Comparison of ENCODE assay signal across 19 cellular contexts in the genomic region with DNA sequence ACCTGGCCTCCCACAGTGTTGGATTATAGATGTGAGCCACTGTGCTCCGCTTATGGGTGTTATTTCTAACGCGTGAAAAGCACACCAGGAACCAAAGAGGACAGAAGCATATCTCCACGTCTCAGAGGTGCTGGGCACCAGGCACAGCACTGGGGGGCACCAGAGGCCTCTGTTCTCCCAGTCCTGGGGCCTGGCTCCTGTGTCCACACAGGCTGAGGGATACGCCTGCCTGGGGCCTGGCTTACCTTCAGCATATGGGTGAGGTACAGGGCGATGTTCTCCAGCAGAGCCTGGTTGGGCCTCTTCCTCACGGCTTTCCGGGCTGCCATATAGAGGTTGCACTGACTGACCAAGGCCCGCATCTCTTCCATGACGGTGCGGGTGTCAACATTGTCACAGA. TPM values are rescaled to one million over a fixed set of nuclear protein-coding genes. Genes with fewer than 3 reads are reported as not detected.
DNase-seq lines count a peak whose midpoint lies in the region; ATAC-seq and TF ChIP-seq lines count a peak whose summit lies in the region.
"Had no signal": no experiment of that assay in that cellular context is flagged by ENCODE, and none has a peak within 500 bp of the region (broad histone marks: within the 10 kb centered on the region; RNA-seq: fewer than 3 reads in every experiment).

No MANE protein-coding gene starts in this region.

- H3K36me3 ChIP-seq in CD4-positive, CD25-positive, alpha-beta regulatory T cell (ENCODE audit: control insufficient read depth, insufficient read depth, low read length), result peaks cover 51% of the 10 kb centered on the region
- peaks cover 27% of the 10 kb centered on the region for H3K36me3 ChIP-seq in CD8-positive, alpha-beta memory T cell (ENCODE audit: insufficient read depth, low read length)
- H3K36me3 ChIP-seq in endodermal cell (ENCODE audit: control insufficient read depth, insufficient read depth, low read length) (peaks cover 80% of the 10 kb centered on the region), SJCRH30 (peaks cover 20% of the 10 kb centered on the region)

- no peak for ATAC-seq in CD4-positive, CD25-positive, alpha-beta regulatory T cell (ENCODE audit: low read depth in 2 of 2)
- ATAC-seq in T-helper 17 cell, result no peak
- ATAC-seq: foreskin keratinocyte; stimulated activated naive CD8-positive, alpha-beta T cell treated with anti-CD3 and anti-CD28 coated beads, Interleukin-15, amount 100 ng/mL, for 72 hours; WTC11 had no signal

- H3K9ac ChIP-seq in endodermal cell (ENCODE audit: extremely low read depth, low read length, poor library complexity, severe bottlenecking), result no peak overlapping the region

- TF ChIP-seq CTCF in endodermal cell (conservative IDR thresholded peaks at IDR 0.05), result peak; percentile 22

- H3K4me1 ChIP-seq in CD4-positive, CD25-positive, alpha-beta regulatory T cell (ENCODE audit: control insufficient read depth, insufficient read depth, low read length, poor library complexity, severe bottlenecking), result peaks cover 45% of the 10 kb centered on the region
- H3K4me1 ChIP-seq in CD8-positive, alpha-beta memory T cell (ENCODE audit: insufficient read depth, low read length), result peaks cover 48% of the 10 kb centered on the region
- H3K4me1 ChIP-seq in endodermal cell (ENCODE audit: control insufficient read depth, insufficient read depth, low read length), result no peaks in the 10 kb centered on the region
- H3K4me1 ChIP-seq in SJCRH30, result no peaks in the 10 kb centered on the region
- H3K4me1 ChIP-seq: foreskin keratinocyte had no signal

- H3K27ac ChIP-seq in CD4-positive, CD25-positive, alpha-beta regulatory T cell (ENCODE audit: insufficient read depth, low read length, poor library complexity, severe bottlenecking), result peak overlapping the region; percentile 79
- H3K27ac ChIP-seq in CD8-positive, alpha-beta memory T cell (ENCODE audit: low read depth, low read length), result no peak overlapping the region
- H3K27ac ChIP-seq in endodermal cell (ENCODE audit: low read depth, low read length) (no peak overlapping the region), SJCRH30 (no peak overlapping the region)
- H3K27ac ChIP-seq: epithelial cell of prostate, foreskin keratinocyte, transverse colon had no signal

- H3K4me3 Mint-ChIP-seq in CD4-positive, CD25-positive, alpha-beta regulatory T cell, result no peak overlapping the region
- H3K4me3 Mint-ChIP-seq in CD8-positive, alpha-beta memory T cell, result peak overlapping the region in 1 of 7 donors; percentile 39
- no peak overlapping the region for H3K4me3 Mint-ChIP-seq in T-helper 17 cell
- no peak overlapping the region for H3K4me3 Mint-ChIP-seq in endodermal cell
- H3K4me3 Mint-ChIP-seq: stimulated activated naive CD8-positive, alpha-beta T cell treated with anti-CD3 and anti-CD28 coated beads, Interleukin-15, amount 100 ng/mL, for 72 hours; WTC11 had no signal

- H3K4me3 ChIP-seq in CD4-positive, CD25-positive, alpha-beta regulatory T cell (ENCODE audit: low read depth, low read length), result no peak overlapping the region
- H3K4me3 ChIP-seq in CD8-positive, alpha-beta memory T cell (ENCODE audit: low read length), result no peak overlapping the region
- H3K4me3 ChIP-seq in endodermal cell (ENCODE audit: low read length) (no peak overlapping the region), SJCRH30 (no peak overlapping the region)
- H3K4me3 ChIP-seq: dorsolateral prefrontal cortex, transverse colon had no signal

- peaks cover 7 to 51% (median 30%) of the 10 kb centered on the region in 4 donors for H3K4me1 Mint-ChIP-seq in CD4-positive, CD25-positive, alpha-beta regulatory T cell
- peaks cover 32 to 82% (median 61%) of the 10 kb centered on the region in 3 donors for H3K4me1 Mint-ChIP-seq in CD8-positive, alpha-beta memory T cell
- H3K4me1 Mint-ChIP-seq in T-helper 17 cell (peaks cover 21% of the 10 kb centered on the region), endodermal cell (no peaks in the 10 kb centered on the region)
- H3K4me1 Mint-ChIP-seq: WTC11 had no signal

- no peaks in the 10 kb centered on the region for H3K27me3 Mint-ChIP-seq in CD4-positive, CD25-positive, alpha-beta regulatory T cell
- H3K27me3 Mint-ChIP-seq in CD8-positive, alpha-beta memory T cell, result no peaks in the 10 kb centered on the region
- H3K27me3 Mint-ChIP-seq in T-helper 17 cell (no peaks in the 10 kb centered on the region), endodermal cell (ENCODE audit: insufficient read depth) (no peaks in the 10 kb centered on the region)
- H3K27me3 Mint-ChIP-seq: stimulated activated naive CD8-positive, alpha-beta T cell treated with anti-CD3 and anti-CD28 coated beads, Interleukin-15, amount 100 ng/mL, for 72 hours had no signal

- H3K9me3 Mint-ChIP-seq in CD4-positive, CD25-positive, alpha-beta regulatory T cell, result no peaks in the 10 kb centered on the region
- no peaks in the 10 kb centered on the region for H3K9me3 Mint-ChIP-seq in CD8-positive, alpha-beta memory T cell
- H3K9me3 Mint-ChIP-seq in endodermal cell, result no peaks in the 10 kb centered on the region
- H3K9me3 Mint-ChIP-seq: stimulated activated naive CD8-positive, alpha-beta T cell treated with anti-CD3 and anti-CD28 coated beads, Interleukin-15, amount 100 ng/mL, for 72 hours; WTC11 had no signal

- peaks cover 9% of the 10 kb centered on the region for H3K36me3 Mint-ChIP-seq in CD4-positive, CD25-positive, alpha-beta regulatory T cell
- H3K36me3 Mint-ChIP-seq in CD8-positive, alpha-beta memory T cell, result peaks cover 0 to 63% (median 5%) of the 10 kb centered on the region in 3 donors
- H3K36me3 Mint-ChIP-seq in T-helper 17 cell (ENCODE audit: low read depth) (peaks cover 2% of the 10 kb centered on the region), endodermal cell (ENCODE audit: low read depth) (peaks cover 68% of the 10 kb centered on the region)

- no peaks in the 10 kb centered on the region for H3K9me3 ChIP-seq in CD4-positive, CD25-positive, alpha-beta regulatory T cell (ENCODE audit: control insufficient read depth in 2 of 2, low read length in 2 of 2)
- H3K9me3 ChIP-seq in CD8-positive, alpha-beta memory T cell (ENCODE audit: low read length), result no peaks in the 10 kb centered on the region
- H3K9me3 ChIP-seq in T-helper 17 cell (ENCODE audit: control insufficient read depth, low read length, poor library complexity, severe bottlenecking) (no peaks in the 10 kb centered on the region), endodermal cell (ENCODE audit: control insufficient read depth, low read length) (no peaks in the 10 kb centered on the region), SJCRH30 (replicated peaks) (no peaks in the 10 kb centered on the region)
- H3K9me3 ChIP-seq: transverse colon had no signal

- POLR2A ChIA-PET in CD8-positive, alpha-beta memory T cell (lab: Charles Lee), result interaction anchor here (3.2 kb wide), 1 partner anchor 27 kb away, joined by 54 read pairs; a partner anchor contains a TSS

- H3K27me3 ChIP-seq in CD4-positive, CD25-positive, alpha-beta regulatory T cell (ENCODE audit: control insufficient read depth, insufficient read depth, low read length), result no peaks in the 10 kb centered on the region
- no peaks in the 10 kb centered on the region for H3K27me3 ChIP-seq in CD8-positive, alpha-beta memory T cell (ENCODE audit: insufficient read depth, low read length, poor library complexity, severe bottlenecking)
- H3K27me3 ChIP-seq in endodermal cell (ENCODE audit: control insufficient read depth, insufficient read depth, low read length, poor library complexity, severe bottlenecking) (no peaks in the 10 kb centered on the region), SJCRH30 (no peaks in the 10 kb centered on the region)
- H3K27me3 ChIP-seq: dorsolateral prefrontal cortex, foreskin keratinocyte, transverse colon had no signal

- CTCF ChIA-PET in CD8-positive, alpha-beta memory T cell (lab: Charles Lee), result interaction anchor here (4.9 kb wide), 1 partner anchor 26 kb away, joined by 43 read pairs; a partner anchor contains a TSS

- 89 to 94% methylated on average over 11 of the region's 11 CpGs for WGBS in endodermal cell (ENCODE audit: insufficient coverage in 1 of 2, insufficient read length in 1 of 2), 2 experiments

- no peak for DNase-seq in CD4-positive, CD25-positive, alpha-beta regulatory T cell
- no peak for DNase-seq in CD8-positive, alpha-beta memory T cell
- DNase-seq in T-helper 17 cell (no peak), endodermal cell (no peak), SJCRH30 (no peak), DMS53 (lab: John Stamatoyannopoulos, UW) (no peak), NCI-H524 treated with DMSO at 0.1 percent for 48 hours (lab: John Stamatoyannopoulos, UW) (no peak)
- DNase-seq: activated CD8-positive, alpha-beta memory T cell treated with anti-CD3 and anti-CD28 coated beads for 24 hours; dorsolateral prefrontal cortex; foreskin keratinocyte; hypothalamus; NCI-H146; NCI-H526; SHP77 treated with DMSO at 0.1 percent for 48 hours; stimulated activated CD4-positive, alpha-beta T cell treated with anti-CD3 and anti-CD28 coated beads, Interleukin-4, amount 100 ng/mL, for 4 hours; stimulated activated naive CD8-positive, alpha-beta T cell treated with anti-CD3 and anti-CD28 coated beads, Interleukin-15, amount 100 ng/mL, for 72 hours; transverse colon had no signal

- peak overlapping the region; percentile 46 to 80 (median 64) for H3K27ac Mint-ChIP-seq in CD4-positive, CD25-positive, alpha-beta regulatory T cell
- H3K27ac Mint-ChIP-seq in CD8-positive, alpha-beta memory T cell, result peak overlapping the region; percentile 29 to 92 (median 62)
- H3K27ac Mint-ChIP-seq in T-helper 17 cell (peak overlapping the region; percentile 86), endodermal cell (no peak overlapping the region)
- H3K27ac Mint-ChIP-seq: WTC11 had no signal

RNA-seq across cellular contexts. Expression of a gene that starts 24.7 kb away (rescaled TPM):
- total RNA-seq in CD4-positive, CD25-positive, alpha-beta regulatory T cell, result 351 TPM
- polyA plus RNA-seq in CD4-positive, CD25-positive, alpha-beta regulatory T cell, result 100 to 1,000 TPM; 210 to 266 (median 227) TPM
- 100 to 1,000 TPM; 273 to 280 TPM for total RNA-seq in CD8-positive, alpha-beta memory T cell
- 163 TPM for polyA plus RNA-seq in CD8-positive, alpha-beta memory T cell
- total RNA-seq in T-helper 17 cell (100 to 1,000 TPM; 229 to 275 TPM), endodermal cell (100 to 1,000 TPM; 198 to 206 TPM)
- polyA plus RNA-seq in endodermal cell (2013, experiment 1 of 2), result 171 TPM
- polyA plus RNA-seq in endodermal cell (2013, experiment 2 of 2), result 165 TPM
- 135 and 168 TPM in 2 replicates for total RNA-seq in SJCRH30 (2014; rRNA removed; shearing (Covaris generic))

RNA-seq across cellular contexts. Expression of a gene that starts 40.4 kb away (rescaled TPM):
- 58.0 TPM for total RNA-seq in CD4-positive, CD25-positive, alpha-beta regulatory T cell
- 10 to 100 TPM; 39.6 to 49.3 (median 42.5) TPM for polyA plus RNA-seq in CD4-positive, CD25-positive, alpha-beta regulatory T cell
- 10 to 100 TPM; 81.2 to 83.3 TPM for total RNA-seq in CD8-positive, alpha-beta memory T cell
- 43.4 TPM for polyA plus RNA-seq in CD8-positive, alpha-beta memory T cell
- 10 to 100 TPM; 41.4 to 52.0 TPM for total RNA-seq in T-helper 17 cell
- 10 to 100 TPM; 48.0 to 52.8 TPM for total RNA-seq in endodermal cell
- 59.6 TPM for polyA plus RNA-seq in endodermal cell (2013, experiment 1 of 2)
- 35.9 TPM for polyA plus RNA-seq in endodermal cell (2013, experiment 2 of 2)
- total RNA-seq in SJCRH30 (2014; rRNA removed; shearing (Covaris generic)), result 25.0 and 32.0 TPM in 2 replicates
